In genomic region chr18:63131106-63131943, GRCh38 we compare ENCODE assay signal across 8 cellular contexts.
DNase-seq lines count a peak whose midpoint lies in the region; ATAC-seq, FAIRE-seq and TF ChIP-seq lines count a peak whose summit lies in the region.

No MANE protein-coding gene starts in this region.

- BruUV-seq in IMR-90 (replicated peaks; lab: Mats Ljungman, UMichigan) = no TSS peak
- no TSS peak for BruUV-seq in GM12878 (replicated peaks; lab: Mats Ljungman, UMichigan)

- ATAC-seq in IMR-90 (ENCODE audit: low read depth) = peak; percentile 81
- ATAC-seq in T-helper 17 cell = peak; percentile 75
- peak; percentile 84 for ATAC-seq in GM12878
- no peak for ATAC-seq in GM18858 (IDR thresholded peaks at IDR 0.05; ENCODE audit: unreplicated experiment)

- no peaks in the 10 kb centered on the region for H3K36me3 ChIP-seq in IMR-90 (ENCODE audit: control insufficient read depth, insufficient read depth, low read length)
- peaks cover 6 to 25% of the 10 kb centered on the region in 2 experiments for H3K36me3 ChIP-seq in GM12878 (ENCODE audit: control insufficient read depth in 2 of 2, insufficient read depth in 2 of 2, low read length in 1 of 2)

- H3K14ac ChIP-seq in IMR-90 (replicated peaks; ENCODE audit: low read depth, low read length) = no peak overlapping the region

- no peak overlapping the region for H4K8ac ChIP-seq in IMR-90 (ENCODE audit: low read depth in 2 of 2, low read length in 2 of 2)

- no peak overlapping the region for H3K56ac ChIP-seq in IMR-90 (ENCODE audit: extremely low read depth, insufficient read depth, low read length)

- H3K9me3 ChIP-seq in IMR-90 (ENCODE audit: control insufficient read depth, insufficient read depth, low read length) (no peaks in the 10 kb centered on the region), T-helper 17 cell (ENCODE audit: control insufficient read depth, low read length, poor library complexity, severe bottlenecking) (no peaks in the 10 kb centered on the region), GM12878 (replicated peaks; ENCODE audit: control insufficient read depth, insufficient read depth, low read length) (no peaks in the 10 kb centered on the region)

- FAIRE-seq in GM12878 (lab: Jason Lieb, UNC) = peak; percentile 86

- H2BK5ac ChIP-seq in IMR-90 (ENCODE audit: low read depth, low read length, poor library complexity, severe bottlenecking) = no peak overlapping the region

- POLR2A ChIA-PET in IMR-90 (lab: Charles Lee; ENCODE audit: unreplicated experiment) (no interaction called here), GM12878 (lab: Charles Lee) (interaction anchor here (0.5 to 16.4 kb wide), 9 partner anchors 12 to 192 kb away, joined by 3 to 278 read pairs (median 3); partner anchors contain the start of gene BCL2)

- WGBS in IMR-90 (ENCODE audit: extremely low coverage in 2 of 2, insufficient read length in 1 of 2), 2 experiments = 30% methylated on average over 2 of the region's 8 CpGs; no CpG with 5 or more reads in 1 of the 2 experiments
- WGBS in GM12878 (ENCODE audit: insufficient coverage, insufficient replicate concordance, low lambda C conversion rate, missing lambda C conversion rate) = 39% methylated on average over 8 of the region's 8 CpGs

- peak; percentile 67 for DNase-seq in NCI-H748 (lab: John Stamatoyannopoulos, UW; ENCODE audit: unreplicated experiment)
- no peak for DNase-seq in NCI-H748 treated with DMSO at 0.1 percent for 48 hours (lab: John Stamatoyannopoulos, UW)
- DNase-seq in IMR-90 = peak; percentile 59
- peak in 2 of 3 donors; percentile 21 to 47 for DNase-seq in T-helper 17 cell
- DNase-seq in GM12878 (ENCODE audit: low read depth, low spot score) = no peak
- DNase-seq in inferior parietal cortex (ENCODE audit: extremely low spot score) = peak; percentile 78
- DNase-seq in stimulated activated CD4-positive, alpha-beta T cell treated with anti-CD3 and anti-CD28 coated beads, Interleukin-2, amount 100 ng/mL, for 24 hours = peak; percentile 50 to 67

- H3K9me1 ChIP-seq in IMR-90 (ENCODE audit: insufficient read depth, low read length) = no peaks in the 10 kb centered on the region

- no peak overlapping the region for H2AK5ac ChIP-seq in IMR-90 (ENCODE audit: low read depth, low read length)

- peak overlapping the region; percentile 57 for H3K27ac Mint-ChIP-seq in T-helper 17 cell

- no peak overlapping the region for H3K4ac ChIP-seq in IMR-90 (ENCODE audit: low read depth, low read length)

- no peak overlapping the region for H3K23ac ChIP-seq in IMR-90 (ENCODE audit: low read depth, low read length)

- no peak overlapping the region for H3K4me3 Mint-ChIP-seq in T-helper 17 cell

- intact Hi-C loops in IMR-90 (cut with micrococcal nuclease) (loop anchor here (1.0 to 2.0 kb wide), 3 partner anchors 115 to 307 kb away; no protein-coding TSS in a partner anchor), GM12878 (cut with micrococcal nuclease; ENCODE audit: unreplicated experiment) (loop anchor here (1.0 to 5.0 kb wide), 4 partner anchors 24 to 306 kb away; no protein-coding TSS in a partner anchor)

- H2BK20ac ChIP-seq in IMR-90 (ENCODE audit: low read depth, low read length) = no peak overlapping the region

- H3K4me1 ChIP-seq in IMR-90 (ENCODE audit: control insufficient read depth, insufficient read depth, low read length) = no peaks in the 10 kb centered on the region
- H3K4me1 ChIP-seq in GM12878 (ENCODE audit: control insufficient read depth, insufficient read depth, low read length) = peaks cover 24% of the 10 kb centered on the region

- no peak overlapping the region for H4K91ac ChIP-seq in IMR-90 (ENCODE audit: insufficient read depth, low read depth, low read length)

- H4K20me1 ChIP-seq in IMR-90 (ENCODE audit: insufficient read depth, low read length) (no peaks in the 10 kb centered on the region), GM12878 (ENCODE audit: control insufficient read depth, insufficient read depth) (no peaks in the 10 kb centered on the region)

- peaks cover 30% of the 10 kb centered on the region for H3K4me1 Mint-ChIP-seq in T-helper 17 cell

- no peak for TF ChIP-seq POLR2A in IMR-90 (IDR thresholded peaks at IDR 0.05; ENCODE audit: low read depth, low read length)
- TF ChIP-seq POLR2A in GM12878 (IDR thresholded peaks at IDR 0.05; ENCODE audit: low read depth, low read length) = no peak

- in situ Hi-C loops in IMR-90 (cut with MboI; ENCODE audit: low sequenced_read_pairs) (loop anchor here (5.0 kb wide), 1 partner anchor 186 kb away; the partner anchor contains the start of gene BCL2), GM12878 (cut with MboI) (no loop called here)

- H3K4me3 ChIP-seq in IMR-90 (ENCODE audit: insufficient read depth, low read depth, low read length) (no peak overlapping the region), GM12878 (no peak overlapping the region)

- RAD21 ChIA-PET in GM12878 (lab: Charles Lee; ENCODE audit: unreplicated experiment) = interaction anchor here (1.0 to 14.2 kb wide), 17 partner anchors 11 to 209 kb away, joined by 3 to 463 read pairs (median 8); partner anchors contain the start of gene BCL2

- TF ChIP-seq RAD21 in IMR-90 (IDR thresholded peaks at IDR 0.05; ENCODE audit: low read length) (peak; percentile 71), GM12878 (IDR thresholded peaks at IDR 0.05; ENCODE audit: insufficient read depth, low read depth, low read length) (peak; percentile 76)

- dilution Hi-C loops in IMR-90 (cut with HindIII; ENCODE audit: low sequenced_read_pairs, unreplicated experiment) = no loop called here

- CTCF ChIA-PET in IMR-90 (lab: Yijun Ruan, JAX) (interaction anchor here (0.9 to 2.6 kb wide), 5 partner anchors 11 to 308 kb away, joined by 3 to 20 read pairs (median 4); no protein-coding TSS in a partner anchor), GM12878 (lab: Yijun Ruan, JAX) (interaction anchor here (0.8 to 13.9 kb wide), 27 partner anchors 8 to 209 kb away, joined by 3 to 416 read pairs (median 6); partner anchors contain the start of gene BCL2)

- H3K79me1 ChIP-seq in IMR-90 (ENCODE audit: low read depth in 1 of 2, low read length in 2 of 2) = no peaks in the 10 kb centered on the region

- H3K4me2 ChIP-seq in IMR-90 (ENCODE audit: low read depth, low read length) (peak overlapping the region; percentile 24; the same call in 1 of the 2 replicates), GM12878 (ENCODE audit: control insufficient read depth, insufficient read depth) (peak overlapping the region; percentile 9; the same call in 1 of the 2 replicates)

- H2BK15ac ChIP-seq in IMR-90 (ENCODE audit: low read depth, low read length) = no peak overlapping the region

- H3K27ac ChIP-seq in IMR-90 (ENCODE audit: insufficient read depth, low read length) (no peak overlapping the region), GM12878 (ENCODE audit: control insufficient read depth, insufficient read depth) (peak overlapping the region; percentile 49)

- no peak overlapping the region for H2AK9ac ChIP-seq in IMR-90 (replicated peaks; ENCODE audit: low read depth, low read length, poor library complexity)

- peaks cover 4% of the 10 kb centered on the region for H3K36me3 Mint-ChIP-seq in T-helper 17 cell (ENCODE audit: low read depth)

- H3K9ac ChIP-seq in IMR-90 (ENCODE audit: low read depth, low read length) (no peak overlapping the region), GM12878 (ENCODE audit: control insufficient read depth, insufficient read depth, low read length) (no peak overlapping the region; the same call in 1 of the 2 replicates)

- H3K79me2 ChIP-seq in GM12878 (ENCODE audit: control insufficient read depth, insufficient read depth, low read length) = peaks cover 41% of the 10 kb centered on the region

- H3K27me3 Mint-ChIP-seq in T-helper 17 cell = no peaks in the 10 kb centered on the region

- H2AFZ ChIP-seq in IMR-90 (replicated peaks; ENCODE audit: low read length, poor library complexity) (peak overlapping the region; percentile 45), GM12878 (ENCODE audit: control insufficient read depth, low read depth, low read length) (peak overlapping the region; percentile 3; the same call in 1 of the 2 replicates)

- H3K27me3 ChIP-seq in IMR-90 (ENCODE audit: control insufficient read depth, insufficient read depth, low read length) (peaks cover 14% of the 10 kb centered on the region), GM12878 (replicated peaks in 1 of 2; ENCODE audit: control insufficient read depth in 2 of 2, insufficient read depth in 2 of 2, low read length in 1 of 2) (no peaks in the 10 kb centered on the region)

- no peak overlapping the region for H2BK120ac ChIP-seq in IMR-90 (ENCODE audit: low read depth, low read length)

- H4K5ac ChIP-seq in IMR-90 (ENCODE audit: low read depth, low read length) = no peak overlapping the region

- SMC1A ChIA-PET in GM12878 (lab: Charles Lee; ENCODE audit: uncharacterized antibody, unreplicated experiment) = interaction anchor here (0.8 to 4.0 kb wide), 25 partner anchors 8 to 209 kb away, joined by 3 to 125 read pairs (median 6); partner anchors contain the start of gene BCL2

- no peak for TF ChIP-seq EP300 in GM12878 (IDR thresholded peaks at IDR 0.05; ENCODE audit: borderline replicate concordance in 1 of 2, control insufficient read depth in 1 of 2, low read depth in 2 of 2, low read length in 2 of 2)

- TF ChIP-seq CTCF in IMR-90 (conservative IDR thresholded peaks at IDR 0.05; ENCODE audit: low read depth, low read length) (peak; percentile 75), GM12878 (IDR thresholded peaks at IDR 0.05 in 2 of 3, conservative IDR thresholded peaks at IDR 0.05 in 1 of 3; ENCODE audit: control insufficient read depth in 2 of 3, extremely low read depth in 1 of 3, insufficient read depth in 1 of 3, low read depth in 3 of 3, low read length in 3 of 3) (peak; percentile 52 to 65 (median 59))

- no peak overlapping the region for H3K18ac ChIP-seq in IMR-90 (ENCODE audit: low read depth, low read length)

TF ChIP-seq in IMR-90, 13 proteins besides CTCF, POLR2A, EP300 and RAD21:
- no peak for TF ChIP-seq CEBPB (IDR thresholded peaks at IDR 0.05; ENCODE audit: low read depth, low read length)
- peak; percentile 83 for TF ChIP-seq SMC3 (IDR thresholded peaks at IDR 0.05; ENCODE audit: low read depth, low read length)

TF ChIP-seq in GM12878, 131 proteins besides CTCF, POLR2A, EP300 and RAD21:
- 0 out of 2 replicates have a peak, but pooled peaks have one; percentile 24 for TF ChIP-seq RUNX3 (IDR thresholded peaks at IDR 0.05; ENCODE audit: low read length)
- TF ChIP-seq SMC3 (IDR thresholded peaks at IDR 0.05; ENCODE audit: borderline replicate concordance, low read length) = peak; percentile 88
- 0 out of 2 replicates have a peak, but pooled peaks have one; percentile 38 for TF ChIP-seq YY1 (IDR thresholded peaks at IDR 0.05; ENCODE audit: low read depth, low read length)
- TF ChIP-seq ESRRA (IDR thresholded peaks at IDR 0.05; ENCODE audit: low read length) = no peak
- no peak for TF ChIP-seq KDM1A (IDR thresholded peaks at IDR 0.05; ENCODE audit: borderline replicate concordance)
- no peak for TF ChIP-seq NR2F1 (conservative IDR thresholded peaks at IDR 0.05)
- TF ChIP-seq RB1 (IDR thresholded peaks at IDR 0.05; ENCODE audit: borderline replicate concordance) = 0 out of 2 replicates have a peak, but pooled peaks have one; percentile 19

Comparison
In these comparisons a context has a peak if more than half of its experiments do, and no peak if none do; other contexts are left out.
1. DNase-seq: peak in NCI-H748 (single experiment), IMR-90 (single experiment), T-helper 17 cell (2 of 3), inferior parietal cortex (single experiment) and stimulated activated CD4-positive, alpha-beta T cell treated with anti-CD3 and anti-CD28 coated beads, Interleukin-2, amount 100 ng/mL, for 24 hours (2 of 2); none in NCI-H748 treated with DMSO at 0.1 percent for 48 hours (single experiment) and GM12878 (single experiment).